2 cellular contexts compared by ENCODE assay signal in genomic region chr18:74493689-74494088, GRCh38.
TF ChIP-seq lines count a peak whose summit lies in the region.

No MANE protein-coding gene starts in this region.

TF ChIP-seq in HEK293, 187 proteins besides CTCF, POLR2A, EP300 and RAD21:
- TF ChIP-seq SP2 (tag by site-specific recombination; IDR thresholded peaks at IDR 0.05) (no peak), RBAK (tag by site-specific recombination; IDR thresholded peaks at IDR 0.05) (no peak), ZSCAN18 (tag by site-specific recombination; IDR thresholded peaks at IDR 0.05) (no peak), ZNF654 (tag by site-specific recombination; IDR thresholded peaks at IDR 0.05; ENCODE audit: low read depth) (peak; percentile 57), REST (tag by site-specific recombination; IDR thresholded peaks at IDR 0.05) (no peak)

TF ChIP-seq in H1, 55 proteins besides CTCF, POLR2A, EP300 and RAD21:
- TF ChIP-seq RXRA (IDR thresholded peaks at IDR 0.05; ENCODE audit: insufficient read depth, low read depth, low read length) (no peak), SUZ12 (IDR thresholded peaks at IDR 0.05; ENCODE audit: low read length) (no peak), CHD7 (IDR thresholded peaks at IDR 0.05; ENCODE audit: insufficient replicate concordance, low read length) (no peak), TCF12 (IDR thresholded peaks at IDR 0.05; ENCODE audit: low read depth, low read length) (0 out of 2 replicates have a peak, but pooled peaks have one; percentile 21), TBP (IDR thresholded peaks at IDR 0.05; ENCODE audit: low read depth, low read length) (no peak), KDM5A (IDR thresholded peaks at IDR 0.05; ENCODE audit: low read length) (no peak), RBBP5 (IDR thresholded peaks at IDR 0.05; ENCODE audit: borderline replicate concordance, low read depth, low read length) (no peak)
